19 cellular contexts compared by ENCODE assay signal in the genomic region with DNA sequence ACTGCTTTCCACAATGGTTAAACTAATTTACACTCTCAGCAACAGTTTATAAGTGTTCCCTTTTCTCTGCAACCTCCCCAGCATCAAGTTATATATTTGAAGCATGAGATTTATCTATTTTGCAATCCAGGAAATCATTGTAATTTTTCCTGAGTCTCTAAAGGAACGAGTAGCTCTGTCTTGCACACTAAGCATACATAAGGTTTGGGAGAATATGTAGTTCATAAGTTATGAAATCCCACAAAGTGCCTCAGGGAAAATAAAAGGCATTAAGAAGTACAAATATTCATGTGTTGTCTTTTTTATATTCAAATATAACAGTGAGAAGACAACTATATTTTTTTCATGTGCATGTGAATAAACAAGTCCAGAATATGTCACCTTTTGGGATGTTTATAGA.
DNase-seq lines count a peak whose midpoint lies in the region; ATAC-seq and TF ChIP-seq lines count a peak whose summit lies in the region.
"Had no signal": no experiment of that assay in that cellular context is flagged by ENCODE, and none has a peak within 500 bp of the region (broad histone marks: within the 10 kb centered on the region; RNA-seq: fewer than 3 reads in every experiment).

No MANE protein-coding gene starts in this region.

- POLR2A ChIA-PET in OCI-LY7 (lab: Charles Lee): no interaction called here

- intact Hi-C loops in OCI-LY7 (cut with micrococcal nuclease; ENCODE audit: unreplicated experiment) (no loop called here), natural killer cell (cut with micrococcal nuclease) (no loop called here)

- no peaks in the 10 kb centered on the region for H3K9me3 Mint-ChIP-seq in GM23338
- H3K9me3 Mint-ChIP-seq in natural killer cell: peaks cover 0 to 5% of the 10 kb centered on the region in 2 donors
- H3K9me3 Mint-ChIP-seq: CD8-positive, alpha-beta T cell had no signal

- no peaks in the 10 kb centered on the region for H4K20me1 ChIP-seq in GM23338 (replicated peaks; ENCODE audit: insufficient read depth)
- H4K20me1 ChIP-seq in OCI-LY7 (ENCODE audit: insufficient read depth, low read length): no peaks in the 10 kb centered on the region
- H4K20me1 ChIP-seq: BLaER1 treated with 17β-estradiol and CSF1 and Interleukin-3, amounts not matched to agents 10 nM and 100 nM had no signal

- H3K4me3 ChIP-seq in GM23338: no peak overlapping the region
- H3K4me3 ChIP-seq in OCI-LY7 (ENCODE audit: low read depth, low read length, poor library complexity, severe bottlenecking): no peak overlapping the region
- H3K4me3 ChIP-seq in choroid plexus epithelial cell (ENCODE audit: low read depth, low read length): no peak overlapping the region
- H3K4me3 ChIP-seq: BLaER1 treated with 17β-estradiol and CSF1 and Interleukin-3, amounts not matched to agents 10 nM and 100 nM had no signal

- no peaks in the 10 kb centered on the region for H3K36me3 Mint-ChIP-seq in GM23338 (ENCODE audit: low read depth)
- peaks cover 17% of the 10 kb centered on the region for H3K36me3 Mint-ChIP-seq in natural killer cell
- H3K36me3 Mint-ChIP-seq: CD8-positive, alpha-beta T cell; IgD-negative memory B cell had no signal

- no TSS peak for BruUV-seq in OCI-LY7 (replicated peaks; lab: Mats Ljungman, UMichigan)

- TF ChIP-seq CTCF in GM23338 (conservative IDR thresholded peaks at IDR 0.05; ENCODE audit: low read depth in 2 of 2): no peak
- no peak for TF ChIP-seq CTCF in OCI-LY7 (conservative IDR thresholded peaks at IDR 0.05; ENCODE audit: low read length)
- TF ChIP-seq CTCF in choroid plexus epithelial cell (conservative IDR thresholded peaks at IDR 0.05; ENCODE audit: low read depth, low read length): no peak
- no peak for TF ChIP-seq CTCF in natural killer cell (IDR thresholded peaks at IDR 0.05)

- H3K4me1 Mint-ChIP-seq in GM23338 (peaks cover 22% of the 10 kb centered on the region), natural killer cell (peaks cover 38 to 53% of the 10 kb centered on the region in 2 donors)
- H3K4me1 Mint-ChIP-seq: B cell, IgD-negative memory B cell had no signal

- H3K9me3 ChIP-seq in OCI-LY7 (ENCODE audit: low read length): no peaks in the 10 kb centered on the region
- H3K9me3 ChIP-seq: BLaER1 treated with 17β-estradiol and CSF1 and Interleukin-3, amounts not matched to agents 10 nM and 100 nM had no signal

- no peak overlapping the region for H3K4me3 Mint-ChIP-seq in GM23338
- H3K4me3 Mint-ChIP-seq in natural killer cell: no peak overlapping the region
- H3K4me3 Mint-ChIP-seq: B cell; CD8-positive, alpha-beta T cell; HFFc6; IgD-negative memory B cell had no signal

- H3K27me3 Mint-ChIP-seq in GM23338 (ENCODE audit: insufficient read depth, low read depth, poor library complexity) (peaks cover 4% of the 10 kb centered on the region), natural killer cell (ENCODE audit: low read depth in 2 of 2) (no peaks in the 10 kb centered on the region)
- H3K27me3 Mint-ChIP-seq: B cell, IgD-negative memory B cell had no signal

- H3K36me3 ChIP-seq in GM23338 (ENCODE audit: insufficient read depth): no peaks in the 10 kb centered on the region
- H3K36me3 ChIP-seq in OCI-LY7 (ENCODE audit: insufficient read depth, low read length): no peaks in the 10 kb centered on the region

- no peaks in the 10 kb centered on the region for H3K27me3 ChIP-seq in GM23338 (ENCODE audit: insufficient read depth)

- CTCF ChIA-PET in OCI-LY7 (lab: Charles Lee; ENCODE audit: unreplicated experiment): no interaction called here

- DNase-seq in GM23338 (ENCODE audit: low spot score): no peak
- no peak for DNase-seq in OCI-LY7 (ENCODE audit: low spot score)
- peak; percentile 4 for DNase-seq in choroid plexus epithelial cell (ENCODE audit: low read depth)
- no peak for DNase-seq in natural killer cell
- DNase-seq in hepatic stellate cell (ENCODE audit: low spot score): no peak
- DNase-seq in kidney tubule cell (ENCODE audit: low spot score): no peak
- DNase-seq: CD8-positive, alpha-beta T cell; COR-L47; DMS 273 treated with DMSO at 0.1 percent for 48 hours; DMS53; GOT3; H7; HFFc6 had no signal

- H3K9me2 ChIP-seq in GM23338 (ENCODE audit: insufficient read depth) (no peaks in the 10 kb centered on the region), OCI-LY7 (ENCODE audit: insufficient read depth, low read length) (no peaks in the 10 kb centered on the region)

- H3K4me1 ChIP-seq in GM23338 (ENCODE audit: insufficient read depth) (no peaks in the 10 kb centered on the region), OCI-LY7 (ENCODE audit: insufficient read depth, low read length, poor library complexity, severe bottlenecking) (no peaks in the 10 kb centered on the region)
- H3K4me1 ChIP-seq: BLaER1 treated with 17β-estradiol and CSF1 and Interleukin-3, amounts not matched to agents 10 nM and 100 nM had no signal

- H3K27ac Mint-ChIP-seq in GM23338 (no peak overlapping the region), natural killer cell (peak overlapping the region; percentile 44 to 69)
- H3K27ac Mint-ChIP-seq: B cell; CD8-positive, alpha-beta T cell; HFFc6; IgD-negative memory B cell had no signal

- peak overlapping the region; percentile 32 for H2AFZ ChIP-seq in GM23338
- 0 out of 2 replicates have a peak overlapping the region, but pooled peaks have one; percentile 14 for H2AFZ ChIP-seq in OCI-LY7 (ENCODE audit: low read length)

- H3K79me2 ChIP-seq in GM23338 (replicated peaks; ENCODE audit: insufficient read depth) (no peaks in the 10 kb centered on the region), OCI-LY7 (ENCODE audit: insufficient read depth, low read depth, low read length) (no peaks in the 10 kb centered on the region)

- H3F3A ChIP-seq in GM23338 (replicated peaks; ENCODE audit: low read depth): no peaks in the 10 kb centered on the region

- ATAC-seq in GM23338 (no peak), natural killer cell (no peak), GM21786 (IDR thresholded peaks at IDR 0.05; ENCODE audit: unreplicated experiment) (no peak)
- ATAC-seq: CD8-positive, alpha-beta T cell; HCT116; HepG2 had no signal

- no peak overlapping the region for H3K4me2 ChIP-seq in GM23338
- no peak overlapping the region for H3K4me2 ChIP-seq in OCI-LY7 (ENCODE audit: low read length)
- H3K4me2 ChIP-seq: BLaER1 treated with 17β-estradiol and CSF1 and Interleukin-3, amounts not matched to agents 10 nM and 100 nM had no signal

- H3K27ac ChIP-seq in GM23338 (ENCODE audit: low read depth): no peak overlapping the region
- no peak overlapping the region for H3K27ac ChIP-seq in OCI-LY7 (ENCODE audit: low read depth, low read length, poor library complexity, severe bottlenecking)
- H3K27ac ChIP-seq: BLaER1 treated with 17β-estradiol and CSF1 and Interleukin-3, amounts not matched to agents 10 nM and 100 nM had no signal

TF ChIP-seq in GM23338, 12 proteins besides CTCF, POLR2A, EP300 and RAD21 (continues in another document):
- TF ChIP-seq CREB1 (CRISPR knock-in tag; IDR thresholded peaks at IDR 0.05; ENCODE audit: low read depth): no peak
- TF ChIP-seq, protein P1, sequence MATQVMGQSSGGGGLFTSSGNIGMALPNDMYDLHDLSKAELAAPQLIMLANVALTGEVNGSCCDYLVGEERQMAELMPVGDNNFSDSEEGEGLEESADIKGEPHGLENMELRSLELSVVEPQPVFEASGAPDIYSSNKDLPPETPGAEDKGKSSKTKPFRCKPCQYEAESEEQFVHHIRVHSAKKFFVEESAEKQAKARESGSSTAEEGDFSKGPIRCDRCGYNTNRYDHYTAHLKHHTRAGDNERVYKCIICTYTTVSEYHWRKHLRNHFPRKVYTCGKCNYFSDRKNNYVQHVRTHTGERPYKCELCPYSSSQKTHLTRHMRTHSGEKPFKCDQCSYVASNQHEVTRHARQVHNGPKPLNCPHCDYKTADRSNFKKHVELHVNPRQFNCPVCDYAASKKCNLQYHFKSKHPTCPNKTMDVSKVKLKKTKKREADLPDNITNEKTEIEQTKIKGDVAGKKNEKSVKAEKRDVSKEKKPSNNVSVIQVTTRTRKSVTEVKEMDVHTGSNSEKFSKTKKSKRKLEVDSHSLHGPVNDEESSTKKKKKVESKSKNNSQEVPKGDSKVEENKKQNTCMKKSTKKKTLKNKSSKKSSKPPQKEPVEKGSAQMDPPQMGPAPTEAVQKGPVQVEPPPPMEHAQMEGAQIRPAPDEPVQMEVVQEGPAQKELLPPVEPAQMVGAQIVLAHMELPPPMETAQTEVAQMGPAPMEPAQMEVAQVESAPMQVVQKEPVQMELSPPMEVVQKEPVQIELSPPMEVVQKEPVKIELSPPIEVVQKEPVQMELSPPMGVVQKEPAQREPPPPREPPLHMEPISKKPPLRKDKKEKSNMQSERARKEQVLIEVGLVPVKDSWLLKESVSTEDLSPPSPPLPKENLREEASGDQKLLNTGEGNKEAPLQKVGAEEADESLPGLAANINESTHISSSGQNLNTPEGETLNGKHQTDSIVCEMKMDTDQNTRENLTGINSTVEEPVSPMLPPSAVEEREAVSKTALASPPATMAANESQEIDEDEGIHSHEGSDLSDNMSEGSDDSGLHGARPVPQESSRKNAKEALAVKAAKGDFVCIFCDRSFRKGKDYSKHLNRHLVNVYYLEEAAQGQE (IDR thresholded peaks at IDR 0.05; ENCODE audit: unreplicated experiment): no peak
- TF ChIP-seq NANOG (IDR thresholded peaks at IDR 0.05; ENCODE audit: borderline replicate concordance): no peak
- TF ChIP-seq EZH2 (IDR thresholded peaks at IDR 0.05; ENCODE audit: low read depth, unreplicated experiment): no peak
- TF ChIP-seq JUNB (IDR thresholded peaks at IDR 0.05; ENCODE audit: unreplicated experiment): no peak
- TF ChIP-seq EZH2phosphoT487 (IDR thresholded peaks at IDR 0.05; ENCODE audit: unreplicated experiment): no peak
- TF ChIP-seq, protein P2, sequence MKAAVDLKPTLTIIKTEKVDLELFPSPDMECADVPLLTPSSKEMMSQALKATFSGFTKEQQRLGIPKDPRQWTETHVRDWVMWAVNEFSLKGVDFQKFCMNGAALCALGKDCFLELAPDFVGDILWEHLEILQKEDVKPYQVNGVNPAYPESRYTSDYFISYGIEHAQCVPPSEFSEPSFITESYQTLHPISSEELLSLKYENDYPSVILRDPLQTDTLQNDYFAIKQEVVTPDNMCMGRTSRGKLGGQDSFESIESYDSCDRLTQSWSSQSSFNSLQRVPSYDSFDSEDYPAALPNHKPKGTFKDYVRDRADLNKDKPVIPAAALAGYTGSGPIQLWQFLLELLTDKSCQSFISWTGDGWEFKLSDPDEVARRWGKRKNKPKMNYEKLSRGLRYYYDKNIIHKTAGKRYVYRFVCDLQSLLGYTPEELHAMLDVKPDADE (IDR thresholded peaks at IDR 0.05): no peak
- TF ChIP-seq ZNF331 (CRISPR knock-in tag; IDR thresholded peaks at IDR 0.05; ENCODE audit: low read depth): no peak
- no peak for TF ChIP-seq STAT1 (IDR thresholded peaks at IDR 0.05; ENCODE audit: unreplicated experiment)
- TF ChIP-seq POLR2AphosphoS5 (IDR thresholded peaks at IDR 0.05; ENCODE audit: low read depth): no peak
